Comparison of ENCODE assay signal across 17 cellular contexts in genomic region chr19:47487551-47488515, GRCh38. TPM values are rescaled to one million over a fixed set of nuclear protein-coding genes. Genes with fewer than 3 reads are reported as not detected.
A peak's percentile ranks its signal among the peaks of the same experiment; 100 is the strongest.
DNase-seq lines count a peak whose midpoint lies in the region; ATAC-seq and TF ChIP-seq lines count a peak whose summit lies in the region.
"Had no signal": no experiment of that assay in that cellular context is flagged by ENCODE, and none has a peak within 500 bp of the region (broad histone marks: within the 10 kb centered on the region; RNA-seq: fewer than 3 reads in every experiment).

No MANE protein-coding gene starts in this region.

- H3K27me3 ChIP-seq in WERI-Rb-1 (ENCODE audit: insufficient read depth, low read depth, severe bottlenecking): no peaks in the 10 kb centered on the region
- H3K27me3 ChIP-seq in naive thymus-derived CD4-positive, alpha-beta T cell (ENCODE audit: control insufficient read depth in 2 of 2, insufficient read depth in 2 of 2, low read length in 2 of 2): no peaks in the 10 kb centered on the region
- H3K27me3 ChIP-seq: left lung had no signal

- TF ChIP-seq CTCF in GM20000 (IDR thresholded peaks at IDR 0.05; ENCODE audit: extremely low read depth, missing control alignments) (no peak), WERI-Rb-1 (IDR thresholded peaks at IDR 0.05; ENCODE audit: low read depth, low read length) (no peak)

- no peak overlapping the region for H3K4me3 ChIP-seq in WERI-Rb-1 (ENCODE audit: low read depth, low read length)
- no peak overlapping the region for H3K4me3 ChIP-seq in naive thymus-derived CD4-positive, alpha-beta T cell (ENCODE audit: low read length)
- H3K4me3 ChIP-seq: left lung had no signal

- POLR2A ChIA-PET in naive thymus-derived CD4-positive, alpha-beta T cell (lab: Charles Lee): interaction anchor here (0.7 kb wide), 2 partner anchors 58 to 197 kb away, joined by 3 read pairs; no protein-coding TSS in a partner anchor

- H3K27ac Mint-ChIP-seq in naive thymus-derived CD4-positive, alpha-beta T cell: peak overlapping the region in 6 of 9 donors; percentile 43 to 84 (median 79)

- H3K27me3 Mint-ChIP-seq in naive thymus-derived CD4-positive, alpha-beta T cell: peaks cover 0 to 4% (median 0%) of the 10 kb centered on the region in 5 donors
- H3K27me3 Mint-ChIP-seq: activated B cell treated with CpG ODN at 0.5 μM for 24 hours; CD4-positive, alpha-beta memory T cell had no signal

- CTCF ChIA-PET in naive thymus-derived CD4-positive, alpha-beta T cell (lab: Charles Lee): interaction anchor here (1.1 kb wide), 1 partner anchor 51 kb away, joined by 3 read pairs; no protein-coding TSS in a partner anchor

- intact Hi-C loops in naive thymus-derived CD4-positive, alpha-beta T cell (cut with micrococcal nuclease): loop anchor here (10.0 kb wide), 2 partner anchors 773 to 1603 kb away; partner anchors contain the start of genes IRF2BP1 (in 1 of the 2) and PRKD2 (in 1 of the 2)

- no peak for ATAC-seq in naive thymus-derived CD4-positive, alpha-beta T cell
- ATAC-seq: left lung had no signal

- peaks cover 22 to 45% (median 27%) of the 10 kb centered on the region in 7 donors for H3K4me1 Mint-ChIP-seq in naive thymus-derived CD4-positive, alpha-beta T cell

- H3K27ac ChIP-seq in WERI-Rb-1: peak overlapping the region; percentile 86
- peak overlapping the region; percentile 11 for H3K27ac ChIP-seq in naive thymus-derived CD4-positive, alpha-beta T cell (ENCODE audit: low read depth, low read length)
- H3K27ac ChIP-seq: left lung had no signal

- DNase-seq in DMS 273 (lab: John Stamatoyannopoulos, UW; ENCODE audit: unreplicated experiment) (peak; percentile 68), DMS 273 treated with DMSO at 0.1 percent for 48 hours (lab: John Stamatoyannopoulos, UW) (no peak), GM20000 (ENCODE audit: low spot score) (peak; percentile 52), WERI-Rb-1 (no peak), NCI-H2029 (lab: John Stamatoyannopoulos, UW) (no peak)
- DNase-seq in naive thymus-derived CD4-positive, alpha-beta T cell: no peak
- DNase-seq in NK-92 treated with Interleukin-12 subunit alpha and Interleukin-12 subunit beta, amount 100 ng/mL, for 24 hours (lab: John Stamatoyannopoulos, UW): no peak
- no peak for DNase-seq in activated CD4-positive, alpha-beta T cell treated with anti-CD3 and anti-CD28 coated beads, Interleukin-2, amount 50 U/mL, for 48 hours
- DNase-seq: activated B cell treated with CpG ODN at 0.5 μM for 24 hours; activated T-cell treated with anti-CD3 and anti-CD28 coated beads for 4 hours; anterior cingulate cortex; CD4-positive, alpha-beta memory T cell; dermis blood vessel endothelial cell; NCI-H1048; NCI-H2171 treated with DMSO at 0.1 percent for 48 hours; SK-N-SH had no signal

- peaks cover 0 to 12% (median 0%) of the 10 kb centered on the region in 5 donors for H3K36me3 Mint-ChIP-seq in naive thymus-derived CD4-positive, alpha-beta T cell

- H3K36me3 ChIP-seq in WERI-Rb-1: peaks cover 68% of the 10 kb centered on the region
- H3K36me3 ChIP-seq in naive thymus-derived CD4-positive, alpha-beta T cell (ENCODE audit: control insufficient read depth in 2 of 3, insufficient read depth in 3 of 3, low read length in 3 of 3): peaks cover 0 to 55% (median 10%) of the 10 kb centered on the region in 3 experiments

- no peaks in the 10 kb centered on the region for H3K9me3 ChIP-seq in WERI-Rb-1 (ENCODE audit: severe bottlenecking)
- no peaks in the 10 kb centered on the region for H3K9me3 ChIP-seq in naive thymus-derived CD4-positive, alpha-beta T cell (ENCODE audit: control insufficient read depth in 2 of 3, low read length in 3 of 3)
- H3K9me3 ChIP-seq: left lung, SK-N-SH had no signal

- H3K4me3 Mint-ChIP-seq in naive thymus-derived CD4-positive, alpha-beta T cell: no peak overlapping the region
- H3K4me3 Mint-ChIP-seq: activated B cell treated with CpG ODN at 0.5 μM for 24 hours had no signal

- H3K9me3 Mint-ChIP-seq in naive thymus-derived CD4-positive, alpha-beta T cell: no peaks in the 10 kb centered on the region
- H3K9me3 Mint-ChIP-seq: activated B cell treated with CpG ODN at 0.5 μM for 24 hours had no signal

- H3K4me1 ChIP-seq in naive thymus-derived CD4-positive, alpha-beta T cell (ENCODE audit: control insufficient read depth in 2 of 2, insufficient read depth in 2 of 2, low read length in 2 of 2): peaks cover 18% of the 10 kb centered on the region in 2 donors

RNA-seq across cellular contexts. Expression of gene KPTN, which starts 3.8 kb away (rescaled TPM):
- total RNA-seq in naive thymus-derived CD4-positive, alpha-beta T cell: 1 to 10 TPM; 5.1 to 9.2 (median 6.7) TPM
- polyA plus RNA-seq in naive thymus-derived CD4-positive, alpha-beta T cell: 1 to 10 TPM; 4.4 to 8.1 TPM

RNA-seq across cellular contexts. Expression of gene SLC8A2, which starts 16.1 kb away (rescaled TPM):
- total RNA-seq in naive thymus-derived CD4-positive, alpha-beta T cell: under 1 TPM in 3 of 5 experiments, not detected in 2; 0.05 to 0.19 (median 0.19) TPM
- polyA plus RNA-seq in naive thymus-derived CD4-positive, alpha-beta T cell: not detected
- total RNA-seq: activated B cell treated with CpG ODN at 0.5 μM for 24 hours; CD4-positive, alpha-beta memory T cell had no signal
- polyA plus RNA-seq: CD4-positive, alpha-beta memory T cell had no signal

RNA-seq across cellular contexts. Expression of gene NAPA, which starts 27.0 kb away (rescaled TPM):
- total RNA-seq in naive thymus-derived CD4-positive, alpha-beta T cell: 100 to 1,000 TPM in 3 of 5 experiments, 10 to 100 TPM in 2; 86.2 to 136 (median 107) TPM
- polyA plus RNA-seq in naive thymus-derived CD4-positive, alpha-beta T cell: 100 to 1,000 TPM in 1 of 2 donors, 10 to 100 TPM in 1; 89.9 to 118 TPM

Comparison
In these comparisons a context has a peak if more than half of its experiments do, and no peak if none do; other contexts are left out.
1. DNase-seq: peak in DMS 273 (single experiment) and GM20000 (single experiment); none in DMS 273 treated with DMSO at 0.1 percent for 48 hours (single experiment), WERI-Rb-1 (single experiment), naive thymus-derived CD4-positive, alpha-beta T cell (0 of 9), NK-92 treated with Interleukin-12 subunit alpha and Interleukin-12 subunit beta, amount 100 ng/mL, for 24 hours (single experiment), NCI-H2029 (single experiment) and activated CD4-positive, alpha-beta T cell treated with anti-CD3 and anti-CD28 coated beads, Interleukin-2, amount 50 U/mL, for 48 hours (0 of 2).